21 cellular contexts compared by ENCODE assay signal in the genomic region with DNA sequence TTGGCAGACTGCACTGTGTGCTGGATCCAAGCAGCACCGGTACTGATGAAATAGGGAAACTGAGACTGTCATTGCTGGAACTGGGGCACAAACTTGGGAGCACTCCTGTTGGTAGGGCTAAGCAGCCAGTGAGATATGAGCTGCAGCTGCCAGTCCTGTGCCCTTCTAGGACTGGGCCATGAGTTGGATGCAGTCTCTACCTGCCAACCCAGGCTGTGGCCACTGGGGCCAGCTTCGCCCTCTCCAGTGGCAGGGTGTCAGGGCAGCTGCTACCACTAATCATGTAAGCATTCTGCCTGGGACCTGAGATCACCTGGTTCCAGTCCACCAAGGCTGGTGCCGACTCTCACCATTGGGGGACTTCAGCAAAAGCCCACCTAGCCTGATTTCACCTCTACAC.
A peak's percentile ranks its signal among the peaks of the same experiment; 100 is the strongest.
DNase-seq lines count a peak whose midpoint lies in the region; ATAC-seq, FAIRE-seq and TF ChIP-seq lines count a peak whose summit lies in the region.
"Had no signal": no experiment of that assay in that cellular context is flagged by ENCODE, and none has a peak within 500 bp of the region (broad histone marks: within the 10 kb centered on the region; RNA-seq: fewer than 3 reads in every experiment).

No MANE protein-coding gene starts in this region.

- no peak overlapping the region for H3K56ac ChIP-seq in H1 (replicated peaks; ENCODE audit: insufficient read length, low read depth, low read length)

- no peak overlapping the region for H3K23ac ChIP-seq in H1 (ENCODE audit: insufficient read length)

- no peaks in the 10 kb centered on the region for H3K4me1 ChIP-seq in GM23338 (ENCODE audit: insufficient read depth)
- H3K4me1 ChIP-seq in H1 (replicated peaks in 1 of 4; ENCODE audit: control insufficient read depth in 3 of 4, insufficient read depth in 4 of 4, low read length in 3 of 4) = no peaks in the 10 kb centered on the region
- peaks cover 16% of the 10 kb centered on the region for H3K4me1 ChIP-seq in mucosa of descending colon (ENCODE audit: low read depth)
- H3K4me1 ChIP-seq in neural progenitor cell = no peaks in the 10 kb centered on the region
- no peaks in the 10 kb centered on the region for H3K4me1 ChIP-seq in Karpas-422 (ENCODE audit: low read length)
- H3K4me1 ChIP-seq: BE2C had no signal

- no peak overlapping the region for H4K5ac ChIP-seq in H1 (ENCODE audit: insufficient read length, low read depth, low read length)

- H3K4me3 Mint-ChIP-seq in GM23338 = no peak overlapping the region
- H3K4me3 Mint-ChIP-seq in neural progenitor cell = no peak overlapping the region
- H3K4me3 Mint-ChIP-seq: CD4-positive, alpha-beta memory T cell had no signal

- no peak for TF ChIP-seq CTCF in C4-2B (conservative IDR thresholded peaks at IDR 0.05)
- no peak for TF ChIP-seq CTCF in GM23338 (conservative IDR thresholded peaks at IDR 0.05; ENCODE audit: low read depth in 2 of 2)
- TF ChIP-seq CTCF in H1 (IDR thresholded peaks at IDR 0.05; ENCODE audit: control extremely low read depth in 1 of 3, insufficient read depth in 1 of 3, low read depth in 1 of 3, low read length in 3 of 3) = no peak
- no peak for TF ChIP-seq CTCF in mucosa of descending colon (IDR thresholded peaks at IDR 0.05)
- TF ChIP-seq CTCF in neural progenitor cell (IDR thresholded peaks at IDR 0.05) = no peak

- no peak overlapping the region for H2AK5ac ChIP-seq in H1 (ENCODE audit: low read depth, low read length)

- peak overlapping the region; percentile 29; the same call in 1 of the 2 replicates for H3K18ac ChIP-seq in H1 (ENCODE audit: extremely low read depth, low read length)

- H3K4me3 ChIP-seq in GM23338 (no peak overlapping the region), H1 (ENCODE audit: extremely low read depth in 1 of 4, insufficient read depth in 2 of 4, low read depth in 3 of 4, low read length in 4 of 4) (no peak overlapping the region), mucosa of descending colon (no peak overlapping the region), neural progenitor cell (no peak overlapping the region), Karpas-422 (ENCODE audit: low read length) (no peak overlapping the region)
- H3K4me3 ChIP-seq: BLaER1 treated with 17β-estradiol and CSF1 and Interleukin-3, amounts not matched to agents 10 nM and 100 nM had no signal

- H3K27me3 ChIP-seq in GM23338 (ENCODE audit: insufficient read depth) (no peaks in the 10 kb centered on the region), H1 (replicated peaks in 1 of 4; ENCODE audit: control insufficient read depth in 3 of 4, extremely low read depth in 1 of 4, insufficient read depth in 3 of 4, low read length in 3 of 4) (no peaks in the 10 kb centered on the region), neural progenitor cell (no peaks in the 10 kb centered on the region), Karpas-422 (ENCODE audit: low read length) (no peaks in the 10 kb centered on the region)
- H3K27me3 ChIP-seq: BLaER1 treated with 17β-estradiol and CSF1 and Interleukin-3, amounts not matched to agents 10 nM and 100 nM had no signal

- H4K91ac ChIP-seq in H1 (replicated peaks; ENCODE audit: insufficient read length, low read length) = peak overlapping the region; percentile 7

- H3K79me2 ChIP-seq in GM23338 (replicated peaks; ENCODE audit: insufficient read depth) (peaks cover 8% of the 10 kb centered on the region), H1 (ENCODE audit: control insufficient read depth in 1 of 2, insufficient read depth in 2 of 2, low read length in 2 of 2) (no peaks in the 10 kb centered on the region; a peak in 2 of 4 replicates), neural progenitor cell (ENCODE audit: low read depth) (no peaks in the 10 kb centered on the region), Karpas-422 (ENCODE audit: low read length) (peaks cover 48% of the 10 kb centered on the region)

- H3K27me3 Mint-ChIP-seq in GM23338 (ENCODE audit: insufficient read depth, low read depth, poor library complexity) (peaks cover 11% of the 10 kb centered on the region), neural progenitor cell (ENCODE audit: insufficient read depth, low read depth) (peaks cover 2% of the 10 kb centered on the region)

- no peaks in the 10 kb centered on the region for H3K23me2 ChIP-seq in H1 (ENCODE audit: low read depth, low read length)

- H3K27ac Mint-ChIP-seq in GM23338 (peak overlapping the region; percentile 24; the same call in 1 of the 2 replicates), neural progenitor cell (no peak overlapping the region)
- H3K27ac Mint-ChIP-seq: CD4-positive, alpha-beta memory T cell had no signal

- no peak for TF ChIP-seq POLR2A in H1 (IDR thresholded peaks at IDR 0.05; ENCODE audit: control extremely low read depth in 1 of 2, low read depth in 2 of 2, low read length in 2 of 2)

- no peak for FAIRE-seq in H1 (lab: Jason Lieb, UNC)
- FAIRE-seq: A204.1, D721Med, GM12891, GM18507 had no signal

- WGBS in H1 (ENCODE audit: extremely low coverage in 1 of 2, insufficient coverage in 1 of 2, insufficient read length in 1 of 2, insufficient replicate concordance in 2 of 2, low coverage in 1 of 2, low lambda C conversion rate in 2 of 2, missing lambda C conversion rate in 1 of 2), 2 experiments = 93% methylated on average over 3 of the region's 3 CpGs; no CpG with 5 or more reads in 1 of the 2 experiments

- H2BK120ac ChIP-seq in H1 (replicated peaks; ENCODE audit: low read depth, low read length) = no peak overlapping the region

- H2BK5ac ChIP-seq in H1 (ENCODE audit: low read depth, low read length) = 0 out of 2 replicates have a peak overlapping the region, but pooled peaks have one; percentile 4

- H2AFZ ChIP-seq in GM23338 = no peak overlapping the region
- H2AFZ ChIP-seq in H1 (ENCODE audit: low read length) = no peak overlapping the region
- no peak overlapping the region for H2AFZ ChIP-seq in neural progenitor cell (replicated peaks)
- H2AFZ ChIP-seq in Karpas-422 (ENCODE audit: low read length) = no peak overlapping the region

- H3K9me3 ChIP-seq in H1 (ENCODE audit: insufficient read depth in 2 of 2, low read depth in 1 of 2, low read length in 1 of 2) = peaks cover 9 to 23% of the 10 kb centered on the region in 2 experiments
- no peaks in the 10 kb centered on the region for H3K9me3 ChIP-seq in mucosa of descending colon
- no peaks in the 10 kb centered on the region for H3K9me3 ChIP-seq in neural progenitor cell (ENCODE audit: low read depth)
- H3K9me3 ChIP-seq in Karpas-422 (ENCODE audit: low read length) = no peaks in the 10 kb centered on the region
- H3K9me3 ChIP-seq: BE2C had no signal

- peaks cover 46% of the 10 kb centered on the region for H3K9me3 Mint-ChIP-seq in GM23338
- peaks cover 32% of the 10 kb centered on the region for H3K9me3 Mint-ChIP-seq in neural progenitor cell

- no peak for TF ChIP-seq EP300 in H1 (IDR thresholded peaks at IDR 0.05; ENCODE audit: borderline replicate concordance in 1 of 2, low read depth in 2 of 2, low read length in 2 of 2)

- H4K8ac ChIP-seq in H1 (ENCODE audit: extremely low read depth, insufficient read depth, low read length) = no peak overlapping the region; the same call in 1 of the 2 replicates

- H3K36me3 Mint-ChIP-seq in GM23338 (ENCODE audit: low read depth) (peaks cover 94% of the 10 kb centered on the region), neural progenitor cell (peaks cover 43% of the 10 kb centered on the region)

- H3K4me1 Mint-ChIP-seq in GM23338 (no peaks in the 10 kb centered on the region; the same call in 2 of the 3 replicates), neural progenitor cell (no peaks in the 10 kb centered on the region)
- H3K4me1 Mint-ChIP-seq: CD4-positive, alpha-beta memory T cell; H9 had no signal

- no peaks in the 10 kb centered on the region for H3K79me1 ChIP-seq in H1 (ENCODE audit: low read depth, low read length)

- no peak for DNase-seq in GM23338 (ENCODE audit: low spot score)
- DNase-seq in H1 (ENCODE audit: low read depth in 1 of 2, low spot score in 2 of 2) = no peak
- DNase-seq in mucosa of descending colon = no peak
- no peak for DNase-seq in neural progenitor cell (ENCODE audit: low spot score)
- no peak for DNase-seq in Karpas-422
- DNase-seq in effector CD4-positive, alpha-beta T cell = no peak
- no peak for DNase-seq in hepatic stellate cell (ENCODE audit: low spot score)
- DNase-seq: BE2C; CD4-positive, alpha-beta memory T cell; COR-L47; DMS53; DMS79 treated with DMSO at 0.1 percent for 48 hours; GF-D8; H9 had no signal

- H4K20me1 ChIP-seq in GM23338 (replicated peaks; ENCODE audit: insufficient read depth) (0 out of 2 replicates have a peak, but pooled peaks cover 4% of the 10 kb centered on the region), H1 (replicated peaks in 1 of 2; ENCODE audit: control insufficient read depth in 1 of 2, insufficient read depth in 2 of 2, low read length in 2 of 2) (no peaks in the 10 kb centered on the region), neural progenitor cell (ENCODE audit: low read depth) (no peaks in the 10 kb centered on the region), Karpas-422 (ENCODE audit: insufficient read depth, low read depth, low read length) (no peaks in the 10 kb centered on the region)
- H4K20me1 ChIP-seq: BLaER1 treated with 17β-estradiol and CSF1 and Interleukin-3, amounts not matched to agents 10 nM and 100 nM had no signal

- intact Hi-C loops in mucosa of descending colon (cut with DNase I, micrococcal nuclease) = no loop called here

- CTCF ChIA-PET in H1 (lab: Charles Lee; ENCODE audit: partially characterized antibody) = interaction anchor here (1.7 kb wide), 1 partner anchor 32 kb away, joined by 6 read pairs; no protein-coding TSS in a partner anchor

- H2BK20ac ChIP-seq in H1 (ENCODE audit: low read length) = no peak overlapping the region

- ATAC-seq in GM23338 (no peak; the same call in 2 of the 3 replicates), mucosa of descending colon (peak; percentile 21)
- ATAC-seq: HCT116 had no signal

- H2BK15ac ChIP-seq in H1 (ENCODE audit: low read length) = no peak overlapping the region

- H3K27ac ChIP-seq in C4-2B (0 out of 2 replicates have a peak overlapping the region, but pooled peaks have one; percentile 7), GM23338 (ENCODE audit: low read depth) (peak overlapping the region; percentile 57; the same call in 1 of the 2 replicates), H1 (ENCODE audit: low read depth, low read length) (no peak overlapping the region), neural progenitor cell (no peak overlapping the region), Karpas-422 (ENCODE audit: low read length) (no peak overlapping the region)
- H3K27ac ChIP-seq: BLaER1 treated with 17β-estradiol and CSF1 and Interleukin-3, amounts not matched to agents 10 nM and 100 nM had no signal

- H3K9ac ChIP-seq in H1 (replicated peaks in 1 of 4; ENCODE audit: extremely low read depth in 1 of 4, low read depth in 3 of 4, low read length in 3 of 4) (no peak overlapping the region), neural progenitor cell (no peak overlapping the region), Karpas-422 (ENCODE audit: low read length) (no peak overlapping the region)
- H3K9ac ChIP-seq: BLaER1 treated with 17β-estradiol and CSF1 and Interleukin-3, amounts not matched to agents 10 nM and 100 nM had no signal

- H3K9me2 ChIP-seq in GM23338 (ENCODE audit: insufficient read depth) (0 out of 2 replicates have a peak, but pooled peaks cover 3% of the 10 kb centered on the region), Karpas-422 (replicated peaks; ENCODE audit: insufficient read depth, low read length) (no peaks in the 10 kb centered on the region)

- POLR2A ChIA-PET in H1 (lab: Charles Lee; ENCODE audit: partially characterized antibody) = no interaction called here

- no peak overlapping the region for H3K14ac ChIP-seq in H1 (ENCODE audit: insufficient read length)

- H3K4ac ChIP-seq in H1 (replicated peaks; ENCODE audit: insufficient read length, low read depth, low read length) = no peak overlapping the region

- H2BK12ac ChIP-seq in H1 (ENCODE audit: low read depth, low read length) = no peak overlapping the region

- TF ChIP-seq RAD21 in H1 (IDR thresholded peaks at IDR 0.05 in 1 of 2, conservative IDR thresholded peaks at IDR 0.05 in 1 of 2; ENCODE audit: low read depth in 2 of 2, low read length in 2 of 2) = no peak

- H3K36me3 ChIP-seq in GM23338 (ENCODE audit: insufficient read depth) = peaks cover 32% of the 10 kb centered on the region
- H3K36me3 ChIP-seq in H1 (ENCODE audit: control insufficient read depth in 2 of 4, insufficient read depth in 4 of 4, low read length in 3 of 4) = peaks cover 5 to 48% (median 29%) of the 10 kb centered on the region in 4 experiments; a peak in 7 of 8 replicates
- H3K36me3 ChIP-seq in mucosa of descending colon (ENCODE audit: low read depth) = no peaks in the 10 kb centered on the region
- H3K36me3 ChIP-seq in neural progenitor cell = peaks cover 16% of the 10 kb centered on the region
- H3K36me3 ChIP-seq in Karpas-422 (ENCODE audit: insufficient read depth, low read length) = peaks cover 73% of the 10 kb centered on the region
- H3K36me3 ChIP-seq: BE2C had no signal

- H3K4me2 ChIP-seq in GM23338 (no peak overlapping the region), H1 (ENCODE audit: insufficient read depth in 1 of 2, low read depth in 2 of 2, low read length in 2 of 2) (no peak overlapping the region), neural progenitor cell (no peak overlapping the region), Karpas-422 (ENCODE audit: low read depth, low read length, poor library complexity, severe bottlenecking) (no peak overlapping the region)
- H3K4me2 ChIP-seq: BLaER1 treated with 17β-estradiol and CSF1 and Interleukin-3, amounts not matched to agents 10 nM and 100 nM had no signal

- no peaks in the 10 kb centered on the region for H3F3A ChIP-seq in GM23338 (replicated peaks; ENCODE audit: low read depth)
- H3F3A ChIP-seq in neural progenitor cell (ENCODE audit: low read depth) = no peaks in the 10 kb centered on the region

Comparison
In these comparisons a context has a peak if more than half of its experiments do, and no peak if none do; other contexts are left out.
1. H3K27ac ChIP-seq: peak in C4-2B (single experiment) and GM23338 (single experiment); none in H1 (single experiment), neural progenitor cell (single experiment) and Karpas-422 (single experiment).